9 cellular contexts compared by ENCODE assay signal in genomic region chr3:11567516-11568467, GRCh38.
DNase-seq lines count a peak whose midpoint lies in the region; ATAC-seq, FAIRE-seq and TF ChIP-seq lines count a peak whose summit lies in the region.
"Had no signal": no experiment of that assay in that cellular context is flagged by ENCODE, and none has a peak within 500 bp of the region (broad histone marks: within the 10 kb centered on the region; RNA-seq: fewer than 3 reads in every experiment).

No MANE protein-coding gene starts in this region.

- TF ChIP-seq CTCF in fibroblast of mammary gland (conservative IDR thresholded peaks at IDR 0.05; ENCODE audit: control insufficient read depth, insufficient read depth, low read depth, low read length) (no peak), psoas muscle (IDR thresholded peaks at IDR 0.05) (no peak), WERI-Rb-1 (IDR thresholded peaks at IDR 0.05; ENCODE audit: low read depth, low read length) (no peak)

- 56 to 81% (median 67%) methylated on average over 27 of the region's 27 CpGs for WGBS in psoas muscle, 3 donors

- intact Hi-C loops in psoas muscle (cut with DNase I): loop anchor here (2.0 to 5.0 kb wide), 2 partner anchors 75 kb away; partner anchors contain the start of gene VGLL4 (in 2 of the 2)

- peaks cover 44% of the 10 kb centered on the region for H3K4me1 ChIP-seq in psoas muscle

- H3K27me3 ChIP-seq in psoas muscle (ENCODE audit: insufficient read depth in 3 of 3, low read length in 2 of 3) (no peaks in the 10 kb centered on the region), WERI-Rb-1 (ENCODE audit: insufficient read depth, low read depth, severe bottlenecking) (no peaks in the 10 kb centered on the region)

- ATAC-seq in SK-N-SH treated with all-trans-retinoic acid at 6 μM for 48 hours: peak; percentile 61
- ATAC-seq in psoas muscle: peak; percentile 85 to 92 (median 90)
- no peak for ATAC-seq in HG02840 (IDR thresholded peaks at IDR 0.05; ENCODE audit: low FRiP score, unreplicated experiment)

- peak; percentile 61 for DNase-seq in COLO829 (ENCODE audit: low spot score)
- peak; percentile 93 for DNase-seq in fibroblast of mammary gland (ENCODE audit: low read depth)
- DNase-seq in psoas muscle: peak; percentile 85 to 93
- no peak for DNase-seq in WERI-Rb-1
- no peak for DNase-seq in frontal cortex (ENCODE audit: low spot score in 2 of 2)
- DNase-seq in superior temporal gyrus (ENCODE audit: extremely low spot score): no peak
- DNase-seq: activated CD4-positive, alpha-beta memory T cell treated with anti-CD3 and anti-CD28 coated beads, Interleukin-2, amount 10 ng/mL, durations not matched to agents 7 days and 5 days had no signal

- H3K9me3 ChIP-seq in psoas muscle (no peaks in the 10 kb centered on the region), WERI-Rb-1 (ENCODE audit: severe bottlenecking) (no peaks in the 10 kb centered on the region)

- H3K27ac ChIP-seq in psoas muscle (peak overlapping the region; percentile 93), WERI-Rb-1 (no peak overlapping the region)

- H3K36me3 ChIP-seq in psoas muscle (ENCODE audit: insufficient read depth in 1 of 2, low read depth in 1 of 2): peaks cover 0 to 17% of the 10 kb centered on the region in 2 donors
- H3K36me3 ChIP-seq in WERI-Rb-1: peaks cover 69% of the 10 kb centered on the region

- FAIRE-seq in frontal cortex (lab: Jason Lieb, UNC): no peak

- H3K4me3 ChIP-seq in fibroblast of mammary gland (ENCODE audit: control insufficient read depth, low read depth, low read length) (peak overlapping the region; percentile 27), psoas muscle (peak overlapping the region; percentile 53), WERI-Rb-1 (ENCODE audit: low read depth, low read length) (no peak overlapping the region)

TF ChIP-seq in SK-N-SH treated with all-trans-retinoic acid at 6 μM for 48 hours, 23 proteins besides CTCF, POLR2A, EP300 and RAD21:
- TF ChIP-seq OSR1 (CRISPR knock-in tag; IDR thresholded peaks at IDR 0.05) (no peak), ZFP3 (CRISPR knock-in tag; IDR thresholded peaks at IDR 0.05) (no peak), RARB (CRISPR knock-in tag; IDR thresholded peaks at IDR 0.05) (no peak), ISL1 (CRISPR knock-in tag; IDR thresholded peaks at IDR 0.05) (no peak), CSDC2 (CRISPR knock-in tag; IDR thresholded peaks at IDR 0.05) (no peak), ZNF8 (CRISPR knock-in tag; IDR thresholded peaks at IDR 0.05) (no peak), GLIS3 (CRISPR knock-in tag; IDR thresholded peaks at IDR 0.05) (no peak), TOX (CRISPR knock-in tag; IDR thresholded peaks at IDR 0.05; ENCODE audit: borderline replicate concordance) (no peak), POU6F1 (CRISPR knock-in tag; IDR thresholded peaks at IDR 0.05; ENCODE audit: borderline replicate concordance, low read depth) (no peak), ZNF70 (CRISPR knock-in tag; IDR thresholded peaks at IDR 0.05) (no peak), BACH2 (CRISPR knock-in tag; IDR thresholded peaks at IDR 0.05; ENCODE audit: borderline replicate concordance) (no peak), ZC3H10 (CRISPR knock-in tag; IDR thresholded peaks at IDR 0.05) (no peak), ZNF565 (CRISPR knock-in tag; conservative IDR thresholded peaks at IDR 0.05; ENCODE audit: low read depth) (no peak), ZFP30 (CRISPR knock-in tag; IDR thresholded peaks at IDR 0.05) (no peak), ESRRG (CRISPR knock-in tag; IDR thresholded peaks at IDR 0.05) (no peak), CREB5 (CRISPR knock-in tag; IDR thresholded peaks at IDR 0.05; ENCODE audit: low read depth) (no peak)
- TF ChIP-seq, protein P1, sequence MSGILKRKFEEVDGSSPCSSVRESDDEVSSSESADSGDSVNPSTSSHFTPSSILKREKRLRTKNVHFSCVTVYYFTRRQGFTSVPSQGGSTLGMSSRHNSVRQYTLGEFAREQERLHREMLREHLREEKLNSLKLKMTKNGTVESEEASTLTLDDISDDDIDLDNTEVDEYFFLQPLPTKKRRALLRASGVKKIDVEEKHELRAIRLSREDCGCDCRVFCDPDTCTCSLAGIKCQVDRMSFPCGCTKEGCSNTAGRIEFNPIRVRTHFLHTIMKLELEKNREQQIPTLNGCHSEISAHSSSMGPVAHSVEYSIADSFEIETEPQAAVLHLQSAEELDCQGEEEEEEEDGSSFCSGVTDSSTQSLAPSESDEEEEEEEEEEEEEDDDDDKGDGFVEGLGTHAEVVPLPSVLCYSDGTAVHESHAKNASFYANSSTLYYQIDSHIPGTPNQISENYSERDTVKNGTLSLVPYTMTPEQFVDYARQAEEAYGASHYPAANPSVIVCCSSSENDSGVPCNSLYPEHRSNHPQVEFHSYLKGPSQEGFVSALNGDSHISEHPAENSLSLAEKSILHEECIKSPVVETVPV (CRISPR knock-in tag; IDR thresholded peaks at IDR 0.05): no peak
- TF ChIP-seq, protein P2, sequence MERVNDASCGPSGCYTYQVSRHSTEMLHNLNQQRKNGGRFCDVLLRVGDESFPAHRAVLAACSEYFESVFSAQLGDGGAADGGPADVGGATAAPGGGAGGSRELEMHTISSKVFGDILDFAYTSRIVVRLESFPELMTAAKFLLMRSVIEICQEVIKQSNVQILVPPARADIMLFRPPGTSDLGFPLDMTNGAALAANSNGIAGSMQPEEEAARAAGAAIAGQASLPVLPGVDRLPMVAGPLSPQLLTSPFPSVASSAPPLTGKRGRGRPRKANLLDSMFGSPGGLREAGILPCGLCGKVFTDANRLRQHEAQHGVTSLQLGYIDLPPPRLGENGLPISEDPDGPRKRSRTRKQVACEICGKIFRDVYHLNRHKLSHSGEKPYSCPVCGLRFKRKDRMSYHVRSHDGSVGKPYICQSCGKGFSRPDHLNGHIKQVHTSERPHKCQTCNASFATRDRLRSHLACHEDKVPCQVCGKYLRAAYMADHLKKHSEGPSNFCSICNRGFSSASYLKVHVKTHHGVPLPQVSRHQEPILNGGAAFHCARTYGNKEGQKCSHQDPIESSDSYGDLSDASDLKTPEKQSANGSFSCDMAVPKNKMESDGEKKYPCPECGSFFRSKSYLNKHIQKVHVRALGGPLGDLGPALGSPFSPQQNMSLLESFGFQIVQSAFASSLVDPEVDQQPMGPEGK (CRISPR knock-in tag; IDR thresholded peaks at IDR 0.05; ENCODE audit: borderline replicate concordance): no peak

Comparison
In these comparisons a context has a peak if more than half of its experiments do, and no peak if none do; other contexts are left out.
1. DNase-seq: peak in COLO829 (single experiment), fibroblast of mammary gland (single experiment) and psoas muscle (2 of 2); none in WERI-Rb-1 (single experiment), frontal cortex (0 of 2) and superior temporal gyrus (single experiment).